ENCODE assay signal across 24 cellular contexts in genomic region chr1:145799806-145800205, GRCh38.
"Had no signal": no experiment of that assay in that cellular context is flagged by ENCODE, and none has a peak within 500 bp of the region (broad histone marks: within the 10 kb centered on the region; RNA-seq: fewer than 3 reads in every experiment).

No MANE protein-coding gene starts in this region.

- H3K4me3 ChIP-seq: coronary artery, dorsolateral prefrontal cortex, esophagus muscularis mucosa, gastrocnemius medialis, heart right ventricle, left lung, lower lobe of right lung, mucosa of descending colon had no signal

- ATAC-seq: gastrocnemius medialis, left cardiac atrium, mucosa of descending colon had no signal

- H3K9me3 ChIP-seq: esophagus muscularis mucosa, gastrocnemius medialis had no signal

- DNase-seq: dermis blood vessel endothelial cell; dorsolateral prefrontal cortex; effector CD4-positive, alpha-beta T cell; effector memory CD4-positive, alpha-beta T cell; foreskin fibroblast; foreskin melanocyte; gastrocnemius medialis; glutamatergic neuron; head of caudate nucleus; heart right ventricle; hippocampal formation; left cardiac atrium; left lung; lower lobe of right lung; mesenchymal stem cell; mucosa of descending colon; naive B cell had no signal

- H3K27ac Mint-ChIP-seq: mesothelial cell of epicardium had no signal

- H3K27me3 Mint-ChIP-seq: naive B cell had no signal

- H3K27me3 ChIP-seq: dorsolateral prefrontal cortex, esophagus muscularis mucosa, gastrocnemius medialis, heart right ventricle, left lung had no signal

- FAIRE-seq: colon, endothelial cell of umbilical vein, islet of Langerhans, keratinocyte had no signal

- H3K4me3 Mint-ChIP-seq: mesothelial cell of epicardium, naive B cell had no signal

- H3K36me3 ChIP-seq: gastrocnemius medialis, heart right ventricle, left lung, lower lobe of right lung had no signal

- H3K27ac ChIP-seq: coronary artery, dorsolateral prefrontal cortex, esophagus muscularis mucosa, heart right ventricle, left lung, lower lobe of right lung had no signal
